Comparison of ENCODE assay signal across 9 cellular contexts in the genomic region with DNA sequence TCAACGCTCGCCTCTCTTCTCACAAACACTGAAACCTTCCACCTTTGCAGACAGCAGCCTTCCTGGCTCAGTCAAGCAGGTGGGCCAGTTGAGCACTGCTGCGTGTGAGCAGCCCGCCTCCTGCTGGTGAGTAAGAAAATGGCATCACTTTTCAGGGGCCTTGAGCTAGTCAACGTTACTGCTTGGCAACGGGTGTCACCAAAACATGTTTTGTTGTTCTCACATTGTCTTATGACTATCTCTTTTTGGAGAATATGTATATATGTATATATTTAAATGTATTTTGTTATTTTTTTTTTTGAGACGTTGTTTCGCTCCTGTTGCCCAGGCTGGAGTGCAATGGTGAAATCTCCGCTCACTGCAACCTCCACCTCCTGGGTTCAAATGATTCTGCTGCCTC.
DNase-seq lines count a peak whose midpoint lies in the region; ATAC-seq, FAIRE-seq and TF ChIP-seq lines count a peak whose summit lies in the region.
"Had no signal": no experiment of that assay in that cellular context is flagged by ENCODE, and none has a peak within 500 bp of the region (broad histone marks: within the 10 kb centered on the region; RNA-seq: fewer than 3 reads in every experiment).

No MANE protein-coding gene starts in this region.

- H3K4me1 ChIP-seq in heart right ventricle, result peaks cover 0 to 12% (median 3%) of the 10 kb centered on the region in 9 donors

- intact Hi-C loops in heart right ventricle (cut with DNase I) (loop anchor here (2.0 to 10.0 kb wide), 8 partner anchors 216 to 639 kb away; a partner anchor contains a TSS), sciatic nerve (cut with DNase I) (no loop called here)

- H3K36me3 ChIP-seq in heart right ventricle, result no peaks in the 10 kb centered on the region

- H3K4me3 ChIP-seq in heart right ventricle, result no peak overlapping the region
- H3K4me3 ChIP-seq: skin epidermis had no signal

- no peak overlapping the region for H3K27ac ChIP-seq in heart right ventricle
- H3K27ac ChIP-seq: skin epidermis had no signal

- DNase-seq in GM10266 (ENCODE audit: extremely low spot score), result peak; percentile 74
- DNase-seq in H54 (ENCODE audit: insufficient read length, low spot score), result peak; percentile 16
- peak; percentile 55 for DNase-seq in LoVo (ENCODE audit: low spot score)
- peak; percentile 65 for DNase-seq in SKM-1 treated with dmso at 0.1 percent for 144 hours (lab: John Stamatoyannopoulos, UW; ENCODE audit: unreplicated experiment)
- peak; percentile 58 for DNase-seq in activated naive CD4-positive, alpha-beta T cell treated with anti-CD3 and anti-CD28 coated beads, Interleukin-2, amount 50 U/mL, for 16 hours
- DNase-seq in heart right ventricle, result peak; percentile 42 to 50
- DNase-seq in sciatic nerve (ENCODE audit: low spot score), result peak; percentile 72

- ATAC-seq in heart right ventricle (peak in 5 of 8 donors; percentile 61 to 68 (median 62)), sciatic nerve (peak; percentile 60), GM19324 (IDR thresholded peaks at IDR 0.05; ENCODE audit: low FRiP score, unreplicated experiment) (no peak)

- TF ChIP-seq CTCF in GM10266 (IDR thresholded peaks at IDR 0.05; ENCODE audit: control insufficient read depth, insufficient read depth, low read depth, missing control alignments), result peak; percentile 92
- TF ChIP-seq CTCF in heart right ventricle (IDR thresholded peaks at IDR 0.05), result peak; percentile 71 to 92 (median 88)

- H3K9me3 ChIP-seq in heart right ventricle, result no peaks in the 10 kb centered on the region

- WGBS in heart right ventricle, 2 donors, result 34% methylated on average over 9 of the region's 9 CpGs

- no peaks in the 10 kb centered on the region for H3K27me3 ChIP-seq in heart right ventricle

- TF ChIP-seq POLR2A in H54 (IDR thresholded peaks at IDR 0.05; ENCODE audit: low read depth, low read length), result no peak

- no peak for FAIRE-seq in H54 (lab: Jason Lieb, UNC)

Comparison
In these comparisons a context has a peak if more than half of its experiments do, and no peak if none do; other contexts are left out.
1. DNase-seq: peak in every context shown above with its lines; median percentile 74 in GM10266; 72 in sciatic nerve; 65 in SKM-1 treated with dmso at 0.1 percent for 144 hours; 58 in activated naive CD4-positive, alpha-beta T cell treated with anti-CD3 and anti-CD28 coated beads, Interleukin-2, amount 50 U/mL, for 16 hours; 55 in LoVo; 46 in heart right ventricle; 16 in H54.